27 cellular contexts compared by ENCODE assay signal in genomic region chr5:149817539-149817938, GRCh38.
"Had no signal": no experiment of that assay in that cellular context is flagged by ENCODE, and none has a peak within 500 bp of the region (broad histone marks: within the 10 kb centered on the region; RNA-seq: fewer than 3 reads in every experiment).

No MANE protein-coding gene starts in this region.

- H3K4me1 ChIP-seq: pancreas, thyroid gland had no signal

- H3K4me3 Mint-ChIP-seq: effector memory CD8-positive, alpha-beta T cell; immature natural killer cell; mesothelial cell of epicardium; natural killer cell treated with Interleukin-12 subunit alpha and Interleukin-12 subunit beta and Interleukin-15 and Interleukin-18, amount 100 ng/mL, for 72 hours; neural crest cell had no signal

- ATAC-seq: effector memory CD8-positive, alpha-beta T cell; mucosa of descending colon; natural killer cell treated with Interleukin-12 subunit alpha and Interleukin-12 subunit beta and Interleukin-15 and Interleukin-18, amount 100 ng/mL, for 72 hours; pancreas; sciatic nerve had no signal

- H3K9me3 Mint-ChIP-seq: effector memory CD8-positive, alpha-beta T cell; immature natural killer cell; mesothelial cell of epicardium; naive B cell; natural killer cell treated with Interleukin-12 subunit alpha and Interleukin-12 subunit beta and Interleukin-15 and Interleukin-18, amount 100 ng/mL, for 72 hours; neural crest cell had no signal

- H3K27me3 Mint-ChIP-seq: effector memory CD8-positive, alpha-beta T cell; naive B cell; natural killer cell treated with Interleukin-12 subunit alpha and Interleukin-12 subunit beta and Interleukin-15 and Interleukin-18, amount 100 ng/mL, for 72 hours had no signal

- H3K4me1 Mint-ChIP-seq: immature natural killer cell, mesothelial cell of epicardium had no signal

- DNase-seq: cortex of kidney; effector memory CD8-positive, alpha-beta T cell; foreskin melanocyte; hypothalamus; immature natural killer cell; islet precursor cell; kidney glomerular epithelial cell; mesenchymal stem cell; mucosa of descending colon; naive B cell; pancreas; stimulated activated CD4-positive, alpha-beta T cell treated with anti-CD3 and anti-CD28 coated beads, Interleukin-12 subunit alpha, Interleukin-12 subunit beta, amount 100 ng/mL, for 4 hours; stimulated activated CD4-positive, alpha-beta T cell treated with anti-CD3 and anti-CD28 coated beads, Interleukin-1b, Interleukin-23, amount 100 ng/mL, for 48 hours; stimulated activated CD4-positive, alpha-beta T cell treated with anti-CD3 and anti-CD28 coated beads, Interleukin-4, amount 100 ng/mL, for 1 hour; stimulated activated CD8-positive, alpha-beta memory T cell treated with anti-CD3 and anti-CD28 coated beads, Interleukin-4, amount 100 ng/mL, for 48 hours; stimulated activated naive CD4-positive, alpha-beta T cell treated with Interleukin-2 at 50 U/mL for 16 hours; stomach; thyroid gland; trophoblast cell had no signal

- H3K4me2 ChIP-seq: smooth muscle cell had no signal

- H3K27me3 ChIP-seq: neutrophil, pancreas, stomach, thyroid gland, vagina had no signal

- H3K36me3 Mint-ChIP-seq: immature natural killer cell; mesothelial cell of epicardium; naive B cell; natural killer cell treated with Interleukin-12 subunit alpha and Interleukin-12 subunit beta and Interleukin-15 and Interleukin-18, amount 100 ng/mL, for 72 hours had no signal

- H3K36me3 ChIP-seq: neutrophil, pancreas, thyroid gland, vagina had no signal

- H3K27ac Mint-ChIP-seq: effector memory CD8-positive, alpha-beta T cell; immature natural killer cell; mesothelial cell of epicardium; natural killer cell treated with Interleukin-12 subunit alpha and Interleukin-12 subunit beta and Interleukin-15 and Interleukin-18, amount 100 ng/mL, for 72 hours had no signal

- H3K4me3 ChIP-seq: lung, mucosa of descending colon, pancreas, smooth muscle cell, stomach, thyroid gland, vagina had no signal

- H3K9me3 ChIP-seq: mucosa of descending colon, neutrophil, pancreas, stomach, thyroid gland, vagina had no signal

- H3K27ac ChIP-seq: neutrophil, pancreas, stomach, thyroid gland, vagina had no signal
